In genomic region chr6:65014006-65014405, GRCh38 we compare ENCODE assay signal across 39 cellular contexts.
"Had no signal": no experiment of that assay in that cellular context is flagged by ENCODE, and none has a peak within 500 bp of the region (broad histone marks: within the 10 kb centered on the region; RNA-seq: fewer than 3 reads in every experiment).

No MANE protein-coding gene starts in this region.

- ATAC-seq: activated naive CD4-positive, alpha-beta T cell treated with anti-CD3 and anti-CD28 coated beads, Interleukin-2, amount 50 U/mL, for 72 hours; activated naive CD8-positive, alpha-beta T cell treated with anti-CD3 and anti-CD28 coated beads, Interleukin-2, amount 50 U/mL, for 24 hours; activated T-cell treated with anti-CD3 and anti-CD28 coated beads, Interleukin-2, amount 50 U/mL, for 4 hours; activated T-cell treated with anti-CD3 and anti-CD28 coated beads, Interleukin-2, amount 50 U/mL, for 72 hours; activated T-helper 17 cell treated with anti-CD3 and anti-CD28 coated beads, Interleukin-2, amount 50 U/mL, for 72 hours had no signal

- H3K27me3 ChIP-seq: adrenal gland, ascending aorta, brain microvascular endothelial cell, breast epithelium, cardiac muscle cell had no signal

- H3K36me3 Mint-ChIP-seq: activated naive CD4-positive, alpha-beta T cell treated with anti-CD3 and anti-CD28 coated beads, Interleukin-2, amount 10 ng/mL, durations not matched to agents 7 days and 5 days; activated naive CD4-positive, alpha-beta T cell treated with anti-CD3 and anti-CD28 coated beads, Interleukin-2, amount 50 U/mL, for 24 hours; activated naive CD4-positive, alpha-beta T cell treated with anti-CD3 and anti-CD28 coated beads, Interleukin-2, amount 50 U/mL, for 72 hours; activated naive CD8-positive, alpha-beta T cell; activated naive CD8-positive, alpha-beta T cell treated with anti-CD3 and anti-CD28 coated beads for 36 hours; activated naive CD8-positive, alpha-beta T cell treated with anti-CD3 and anti-CD28 coated beads, Interleukin-2, amount 10 ng/mL, durations not matched to agents 7 days and 5 days; brain had no signal

- H3K36me3 ChIP-seq: adrenal gland, ascending aorta, brain microvascular endothelial cell, breast epithelium, cardiac muscle cell had no signal

- H3K9me3 Mint-ChIP-seq: activated naive CD8-positive, alpha-beta T cell treated with anti-CD3 and anti-CD28 coated beads for 36 hours; activated naive CD8-positive, alpha-beta T cell treated with anti-CD3 and anti-CD28 coated beads, Interleukin-2, amount 50 U/mL, for 24 hours; activated T-helper 17 cell treated with anti-CD3 and anti-CD28 coated beads, Interleukin-2, amount 50 U/mL, for 72 hours had no signal

- H3K9me3 ChIP-seq: ascending aorta, breast epithelium had no signal

- H3K27me3 Mint-ChIP-seq: activated naive CD4-positive, alpha-beta T cell treated with anti-CD3 and anti-CD28 coated beads, Interleukin-2, amount 10 ng/mL, durations not matched to agents 7 days and 5 days; activated naive CD4-positive, alpha-beta T cell treated with anti-CD3 and anti-CD28 coated beads, Interleukin-2, amount 50 U/mL, for 24 hours; activated naive CD8-positive, alpha-beta T cell; activated naive CD8-positive, alpha-beta T cell treated with anti-CD3 and anti-CD28 coated beads for 36 hours; activated naive CD8-positive, alpha-beta T cell treated with anti-CD3 and anti-CD28 coated beads, Interleukin-2, amount 10 ng/mL, durations not matched to agents 7 days and 5 days; activated naive CD8-positive, alpha-beta T cell treated with anti-CD3 and anti-CD28 coated beads, Interleukin-2, amount 50 U/mL, for 24 hours; activated T-cell treated with anti-CD3 and anti-CD28 coated beads, Interleukin-2, amount 50 U/mL, for 24 hours; activated T-helper 17 cell treated with anti-CD3 and anti-CD28 coated beads, Interleukin-2, amount 50 U/mL, for 72 hours; brain; central memory CD8-positive, alpha-beta T cell had no signal

- H3K4me3 Mint-ChIP-seq: activated naive CD4-positive, alpha-beta T cell treated with anti-CD3 and anti-CD28 coated beads for 36 hours; activated naive CD4-positive, alpha-beta T cell treated with anti-CD3 and anti-CD28 coated beads, Interleukin-2, amount 10 ng/mL, durations not matched to agents 7 days and 5 days; activated naive CD4-positive, alpha-beta T cell treated with anti-CD3 and anti-CD28 coated beads, Interleukin-2, amount 50 U/mL, for 24 hours; activated naive CD8-positive, alpha-beta T cell; activated naive CD8-positive, alpha-beta T cell treated with anti-CD3 and anti-CD28 coated beads for 36 hours; activated naive CD8-positive, alpha-beta T cell treated with anti-CD3 and anti-CD28 coated beads, Interleukin-2, amount 10 ng/mL, durations not matched to agents 7 days and 5 days; activated naive CD8-positive, alpha-beta T cell treated with anti-CD3 and anti-CD28 coated beads, Interleukin-2, amount 50 U/mL, for 24 hours; activated T-cell treated with anti-CD3 and anti-CD28 coated beads, Interleukin-2, amount 50 U/mL, for 24 hours; activated T-cell treated with anti-CD3 and anti-CD28 coated beads, Interleukin-2, amount 50 U/mL, for 4 hours; activated T-cell treated with anti-CD3 and anti-CD28 coated beads, Interleukin-2, amount 50 U/mL, for 72 hours; activated T-helper 1 cell treated with anti-CD3 and anti-CD28 coated beads, Interleukin-12 subunit alpha, Interleukin-12 subunit beta, Interleukin-2, Interleukin-4 antibody, amounts not matched to agents 30 ng/mL and 10 ng/mL and 1 ng/mL, durations not matched to agents 14 hours and 24 hours and 36 hours; activated T-helper 17 cell treated with anti-CD3 and anti-CD28 coated beads, Interleukin-2, amount 50 U/mL, for 72 hours; brain; central memory CD8-positive, alpha-beta T cell had no signal

- FAIRE-seq: bronchial epithelial cell had no signal

- H3K4me1 Mint-ChIP-seq: activated naive CD4-positive, alpha-beta T cell treated with anti-CD3 and anti-CD28 coated beads, Interleukin-2, amount 10 ng/mL, durations not matched to agents 7 days and 5 days; activated naive CD4-positive, alpha-beta T cell treated with anti-CD3 and anti-CD28 coated beads, Interleukin-2, amount 50 U/mL, for 24 hours; activated naive CD8-positive, alpha-beta T cell treated with anti-CD3 and anti-CD28 coated beads for 36 hours; activated naive CD8-positive, alpha-beta T cell treated with anti-CD3 and anti-CD28 coated beads, Interleukin-2, amount 10 ng/mL, durations not matched to agents 7 days and 5 days; activated naive CD8-positive, alpha-beta T cell treated with anti-CD3 and anti-CD28 coated beads, Interleukin-2, amount 50 U/mL, for 24 hours; activated T-helper 17 cell treated with anti-CD3 and anti-CD28 coated beads, Interleukin-2, amount 50 U/mL, for 72 hours; brain; central memory CD8-positive, alpha-beta T cell had no signal

- H3K4me3 ChIP-seq: adrenal gland, ascending aorta, breast epithelium, cardiac muscle cell had no signal

- H3K27ac ChIP-seq: adrenal gland, ascending aorta, brain microvascular endothelial cell, breast epithelium, cardiac muscle cell had no signal

- H3K4me1 ChIP-seq: adrenal gland, ascending aorta, breast epithelium had no signal

- H3K27ac Mint-ChIP-seq: activated naive CD4-positive, alpha-beta T cell treated with anti-CD3 and anti-CD28 coated beads for 36 hours; activated naive CD4-positive, alpha-beta T cell treated with anti-CD3 and anti-CD28 coated beads, Interleukin-2, amount 10 ng/mL, durations not matched to agents 7 days and 5 days; activated naive CD4-positive, alpha-beta T cell treated with anti-CD3 and anti-CD28 coated beads, Interleukin-2, amount 50 U/mL, for 24 hours; activated naive CD4-positive, alpha-beta T cell treated with anti-CD3 and anti-CD28 coated beads, Interleukin-2, amount 50 U/mL, for 72 hours; activated naive CD8-positive, alpha-beta T cell; activated naive CD8-positive, alpha-beta T cell treated with anti-CD3 and anti-CD28 coated beads for 36 hours; activated naive CD8-positive, alpha-beta T cell treated with anti-CD3 and anti-CD28 coated beads, Interleukin-2, amount 10 ng/mL, durations not matched to agents 7 days and 5 days; activated naive CD8-positive, alpha-beta T cell treated with anti-CD3 and anti-CD28 coated beads, Interleukin-2, amount 50 U/mL, for 24 hours; activated T-cell treated with anti-CD3 and anti-CD28 coated beads, Interleukin-2, amount 50 U/mL, for 24 hours; activated T-cell treated with anti-CD3 and anti-CD28 coated beads, Interleukin-2, amount 50 U/mL, for 72 hours; activated T-helper 1 cell treated with anti-CD3 and anti-CD28 coated beads, Interleukin-12 subunit alpha, Interleukin-12 subunit beta, Interleukin-2, Interleukin-4 antibody, amounts not matched to agents 30 ng/mL and 10 ng/mL and 1 ng/mL, durations not matched to agents 14 hours and 24 hours and 36 hours; activated T-helper 17 cell treated with anti-CD3 and anti-CD28 coated beads, Interleukin-2, amount 50 U/mL, for 72 hours; activated T-helper 2 cell treated with anti-CD3 and anti-CD28 coated beads, Interferon-gamma antibody, Interleukin-2, Interleukin-4, amounts not matched to agents 10 μg/mL and 5 μg/mL and 100 μg/mL, durations not matched to agents 14 hours and 24 hours and 36 hours; brain had no signal

- DNase-seq: activated effector memory CD4-positive, alpha-beta T cell treated with anti-CD3 and anti-CD28 coated beads, Interleukin-2, amount 50 U/mL, for 16 hours; activated effector memory CD4-positive, alpha-beta T cell treated with Interleukin-2 at 50 U/mL for 16 hours; activated gamma-delta T cell; activated gamma-delta T cell treated with Interleukin-2 at 50 U/mL for 16 hours; activated naive CD4-positive, alpha-beta T cell; activated naive CD4-positive, alpha-beta T cell treated with anti-CD3 and anti-CD28 coated beads for 36 hours; activated naive CD4-positive, alpha-beta T cell treated with anti-CD3 and anti-CD28 coated beads, Interleukin-2, amount 10 ng/mL, durations not matched to agents 7 days and 5 days; activated naive CD4-positive, alpha-beta T cell treated with anti-CD3 and anti-CD28 coated beads, Interleukin-2, amount 50 U/mL, for 16 hours; activated naive CD4-positive, alpha-beta T cell treated with Interleukin-2 at 50 U/mL for 16 hours; activated naive CD8-positive, alpha-beta T cell treated with anti-CD3 and anti-CD28 coated beads for 36 hours; activated naive CD8-positive, alpha-beta T cell treated with anti-CD3 and anti-CD28 coated beads, Interleukin-2, amount 10 ng/mL, durations not matched to agents 7 days and 5 days; activated naive CD8-positive, alpha-beta T cell treated with anti-CD3 and anti-CD28 coated beads, Interleukin-2, amount 50 U/mL, for 24 hours; activated T-cell treated with anti-CD3 and anti-CD28 coated beads for 4 hours; activated T-cell treated with anti-CD3 and anti-CD28 coated beads, Interleukin-2, amount 50 U/mL, for 1 hour; activated T-cell treated with anti-CD3 and anti-CD28 coated beads, Interleukin-2, amount 50 U/mL, for 24 hours; activated T-cell treated with anti-CD3 and anti-CD28 coated beads, Interleukin-2, amount 50 U/mL, for 4 hours; activated T-cell treated with anti-CD3 and anti-CD28 coated beads, Interleukin-2, amount 50 U/mL, for 48 hours; activated T-cell treated with anti-CD3 and anti-CD28 coated beads, Interleukin-2, amount 50 U/mL, for 72 hours; adrenal gland; amniotic stem cell; amygdala; anterior cingulate cortex; aorta; brain microvascular endothelial cell; caudate nucleus; central memory CD4-positive, alpha-beta T cell; cerebellar nuclear complex had no signal
